16 cellular contexts compared by ENCODE assay signal in genomic region chr22:17836977-17837742, GRCh38.
DNase-seq lines count a peak whose midpoint lies in the region; ATAC-seq and TF ChIP-seq lines count a peak whose summit lies in the region.
"Had no signal": no experiment of that assay in that cellular context is flagged by ENCODE, and none has a peak within 500 bp of the region (broad histone marks: within the 10 kb centered on the region; RNA-seq: fewer than 3 reads in every experiment).

No MANE protein-coding gene starts in this region.

- DNase-seq in GM23338 (ENCODE audit: low spot score) (peak; percentile 52), body of pancreas (peak in 2 of 4 donors; percentile 51 to 58), hippocampal formation (lab: John Stamatoyannopoulos, UW) (peak; percentile 17 to 25), NCI-H1048 (lab: John Stamatoyannopoulos, UW) (no peak)
- no peak for DNase-seq in activated CD4-positive, alpha-beta T cell treated with anti-CD3 and anti-CD28 coated beads, Interleukin-2, amount 10 ng/mL, durations not matched to agents 24 days and 14 days
- DNase-seq in activated CD4-positive, alpha-beta memory T cell treated with anti-CD3 and anti-CD28 coated beads for 36 hours = no peak
- DNase-seq: activated CD4-positive, alpha-beta memory T cell treated with anti-CD3 and anti-CD28 coated beads, Interleukin-2, amount 10 ng/mL, durations not matched to agents 7 days and 5 days; activated naive CD4-positive, alpha-beta T cell treated with anti-CD3 and anti-CD28 coated beads for 36 hours; EL; erythroblast; immature natural killer cell; NCI-H774; ovary; stimulated activated CD4-positive, alpha-beta T cell treated with anti-CD3 and anti-CD28 coated beads, Interleukin-4, amount 100 ng/mL, for 4 hours had no signal

- ATAC-seq in GM23338 (peak; percentile 83), body of pancreas (peak; percentile 68), GM18870 (IDR thresholded peaks at IDR 0.05; ENCODE audit: unreplicated experiment) (no peak)

- no peak overlapping the region for H3K9ac ChIP-seq in rectal smooth muscle tissue (ENCODE audit: low read length)

- H3K9me3 ChIP-seq in body of pancreas = no peaks in the 10 kb centered on the region
- H3K9me3 ChIP-seq: ovary had no signal

- no peak overlapping the region for H2AFZ ChIP-seq in GM23338

- no peaks in the 10 kb centered on the region for H3K4me1 ChIP-seq in GM23338 (ENCODE audit: insufficient read depth)
- H3K4me1 ChIP-seq in body of pancreas = no peaks in the 10 kb centered on the region
- H3K4me1 ChIP-seq in rectal smooth muscle tissue (ENCODE audit: control insufficient read depth, insufficient read depth, low read length) = peaks cover 9% of the 10 kb centered on the region

- H3K4me3 ChIP-seq in GM23338 (no peak overlapping the region), body of pancreas (no peak overlapping the region), rectal smooth muscle tissue (ENCODE audit: low read length) (no peak overlapping the region)
- H3K4me3 ChIP-seq: ovary had no signal

- H3K27me3 Mint-ChIP-seq in GM23338 (ENCODE audit: insufficient read depth, low read depth, poor library complexity) = peaks cover 4% of the 10 kb centered on the region
- H3K27me3 Mint-ChIP-seq in activated CD4-positive, alpha-beta T cell treated with anti-CD3 and anti-CD28 coated beads, Interleukin-2, amount 10 ng/mL, durations not matched to agents 24 days and 14 days = no peaks in the 10 kb centered on the region
- no peaks in the 10 kb centered on the region for H3K27me3 Mint-ChIP-seq in activated CD4-positive, alpha-beta memory T cell treated with anti-CD3 and anti-CD28 coated beads for 36 hours
- H3K27me3 Mint-ChIP-seq: activated CD4-positive, alpha-beta memory T cell treated with anti-CD3 and anti-CD28 coated beads, Interleukin-2, amount 10 ng/mL, durations not matched to agents 7 days and 5 days had no signal

- no peak for TF ChIP-seq POLR2A in body of pancreas (IDR thresholded peaks at IDR 0.05)

- no peaks in the 10 kb centered on the region for H3K9me3 Mint-ChIP-seq in GM23338
- no peaks in the 10 kb centered on the region for H3K9me3 Mint-ChIP-seq in activated CD4-positive, alpha-beta T cell treated with anti-CD3 and anti-CD28 coated beads, Interleukin-2, amount 10 ng/mL, durations not matched to agents 24 days and 14 days
- no peaks in the 10 kb centered on the region for H3K9me3 Mint-ChIP-seq in activated CD4-positive, alpha-beta memory T cell treated with anti-CD3 and anti-CD28 coated beads for 36 hours
- H3K9me3 Mint-ChIP-seq: activated CD4-positive, alpha-beta memory T cell treated with anti-CD3 and anti-CD28 coated beads, Interleukin-2, amount 10 ng/mL, durations not matched to agents 7 days and 5 days; activated naive CD4-positive, alpha-beta T cell treated with anti-CD3 and anti-CD28 coated beads for 36 hours; immature natural killer cell had no signal

- peaks cover 2% of the 10 kb centered on the region; the same call in 1 of the 3 replicates for H3K4me1 Mint-ChIP-seq in GM23338
- no peaks in the 10 kb centered on the region for H3K4me1 Mint-ChIP-seq in activated CD4-positive, alpha-beta T cell treated with anti-CD3 and anti-CD28 coated beads, Interleukin-2, amount 10 ng/mL, durations not matched to agents 24 days and 14 days
- H3K4me1 Mint-ChIP-seq in activated CD4-positive, alpha-beta memory T cell treated with anti-CD3 and anti-CD28 coated beads for 36 hours (ENCODE audit: low read depth) = peaks cover 3% of the 10 kb centered on the region

- H3K4me2 ChIP-seq in GM23338 = no peak overlapping the region

- H3K27ac ChIP-seq in GM23338 (ENCODE audit: low read depth) (peak overlapping the region; percentile 32; the same call in 1 of the 2 replicates), body of pancreas (peak overlapping the region in 2 of 4 donors; percentile 34 to 54), rectal smooth muscle tissue (ENCODE audit: low read depth, low read length) (peak overlapping the region; percentile 6)
- H3K27ac ChIP-seq: ovary had no signal

- TF ChIP-seq CTCF in GM23338 (conservative IDR thresholded peaks at IDR 0.05; ENCODE audit: low read depth in 2 of 2) (no peak), body of pancreas (IDR thresholded peaks at IDR 0.05) (peak in 1 of 7 experiments; percentile 4)

- intact Hi-C loops in body of pancreas (cut with DNase I) = no loop called here
- intact Hi-C loops in activated CD4-positive, alpha-beta T cell treated with anti-CD3 and anti-CD28 coated beads, Interleukin-2, amount 10 ng/mL, durations not matched to agents 24 days and 14 days (cut with micrococcal nuclease) = no loop called here
- intact Hi-C loops in activated CD4-positive, alpha-beta memory T cell treated with anti-CD3 and anti-CD28 coated beads for 36 hours (cut with micrococcal nuclease) = loop anchor here (10.0 kb wide), 1 partner anchor 92 kb away; no protein-coding TSS in a partner anchor

- CTCF ChIA-PET in activated CD4-positive, alpha-beta memory T cell treated with anti-CD3 and anti-CD28 coated beads for 36 hours (lab: Charles Lee) = interaction anchor here (1.2 kb wide), 1 partner anchor 239 kb away, joined by 3 read pairs; no protein-coding TSS in a partner anchor

- H3K9me2 ChIP-seq in GM23338 (ENCODE audit: insufficient read depth) = no peaks in the 10 kb centered on the region

- WGBS in body of pancreas, 2 donors = 71 to 76% methylated on average over 14 of the region's 14 CpGs

- H3K36me3 Mint-ChIP-seq in GM23338 (ENCODE audit: low read depth) = peaks cover 6% of the 10 kb centered on the region; the same call in 1 of the 3 replicates
- H3K36me3 Mint-ChIP-seq in activated CD4-positive, alpha-beta T cell treated with anti-CD3 and anti-CD28 coated beads, Interleukin-2, amount 10 ng/mL, durations not matched to agents 24 days and 14 days (ENCODE audit: low read depth) = peaks cover 4% of the 10 kb centered on the region
- H3K36me3 Mint-ChIP-seq in activated CD4-positive, alpha-beta memory T cell treated with anti-CD3 and anti-CD28 coated beads for 36 hours = peaks cover 2% of the 10 kb centered on the region
- H3K36me3 Mint-ChIP-seq: immature natural killer cell had no signal

- no peak overlapping the region for H3K4me3 Mint-ChIP-seq in GM23338
- no peak overlapping the region for H3K4me3 Mint-ChIP-seq in activated CD4-positive, alpha-beta T cell treated with anti-CD3 and anti-CD28 coated beads, Interleukin-2, amount 10 ng/mL, durations not matched to agents 24 days and 14 days
- H3K4me3 Mint-ChIP-seq in activated CD4-positive, alpha-beta memory T cell treated with anti-CD3 and anti-CD28 coated beads for 36 hours = no peak overlapping the region
- H3K4me3 Mint-ChIP-seq: activated CD4-positive, alpha-beta memory T cell treated with anti-CD3 and anti-CD28 coated beads, Interleukin-2, amount 10 ng/mL, durations not matched to agents 7 days and 5 days; activated naive CD4-positive, alpha-beta T cell treated with anti-CD3 and anti-CD28 coated beads for 36 hours; immature natural killer cell had no signal

- no peaks in the 10 kb centered on the region for H3K79me2 ChIP-seq in GM23338 (replicated peaks; ENCODE audit: insufficient read depth)

- H3F3A ChIP-seq in GM23338 (replicated peaks; ENCODE audit: low read depth) = no peaks in the 10 kb centered on the region

- H3K27me3 ChIP-seq in GM23338 (ENCODE audit: insufficient read depth) = no peaks in the 10 kb centered on the region
- H3K27me3 ChIP-seq in body of pancreas = no peaks in the 10 kb centered on the region
- H3K27me3 ChIP-seq in rectal smooth muscle tissue (ENCODE audit: control insufficient read depth, insufficient read depth, low read length) = no peaks in the 10 kb centered on the region
- H3K27me3 ChIP-seq: ovary had no signal

- POLR2A ChIA-PET in activated CD4-positive, alpha-beta memory T cell treated with anti-CD3 and anti-CD28 coated beads for 36 hours (lab: Charles Lee) = interaction anchor here (0.6 kb wide), 1 partner anchor 211 kb away, joined by 3 read pairs; no protein-coding TSS in a partner anchor

- H3K27ac Mint-ChIP-seq in GM23338 = no peak overlapping the region
- H3K27ac Mint-ChIP-seq in activated CD4-positive, alpha-beta T cell treated with anti-CD3 and anti-CD28 coated beads, Interleukin-2, amount 10 ng/mL, durations not matched to agents 24 days and 14 days = no peak overlapping the region
- no peak overlapping the region for H3K27ac Mint-ChIP-seq in activated CD4-positive, alpha-beta memory T cell treated with anti-CD3 and anti-CD28 coated beads for 36 hours
- H3K27ac Mint-ChIP-seq: activated CD4-positive, alpha-beta memory T cell treated with anti-CD3 and anti-CD28 coated beads, Interleukin-2, amount 10 ng/mL, durations not matched to agents 7 days and 5 days; activated naive CD4-positive, alpha-beta T cell treated with anti-CD3 and anti-CD28 coated beads for 36 hours; immature natural killer cell had no signal

- no peaks in the 10 kb centered on the region for H4K20me1 ChIP-seq in GM23338 (replicated peaks; ENCODE audit: insufficient read depth)

- no peaks in the 10 kb centered on the region for H3K36me3 ChIP-seq in GM23338 (ENCODE audit: insufficient read depth)
- peaks cover 0 to 25% of the 10 kb centered on the region in 2 donors for H3K36me3 ChIP-seq in body of pancreas (replicated peaks in 1 of 2; ENCODE audit: insufficient read depth in 1 of 2, low read depth in 2 of 2)
- peaks cover 23% of the 10 kb centered on the region for H3K36me3 ChIP-seq in rectal smooth muscle tissue (ENCODE audit: control insufficient read depth, insufficient read depth, low read length)
- H3K36me3 ChIP-seq: ovary had no signal

TF ChIP-seq in GM23338, 12 proteins besides CTCF, POLR2A, EP300 and RAD21:
- TF ChIP-seq ETS1 (IDR thresholded peaks at IDR 0.05) = no peak

Comparison
In these comparisons a context has a peak if more than half of its experiments do, and no peak if none do; other contexts are left out.
1. DNase-seq: peak in GM23338 (single experiment) and hippocampal formation (2 of 2); none in activated CD4-positive, alpha-beta T cell treated with anti-CD3 and anti-CD28 coated beads, Interleukin-2, amount 10 ng/mL, durations not matched to agents 24 days and 14 days (single experiment), NCI-H1048 (single experiment) and activated CD4-positive, alpha-beta memory T cell treated with anti-CD3 and anti-CD28 coated beads for 36 hours (single experiment).